Comparison of ENCODE assay signal across 1 cellular context in the genomic region with DNA sequence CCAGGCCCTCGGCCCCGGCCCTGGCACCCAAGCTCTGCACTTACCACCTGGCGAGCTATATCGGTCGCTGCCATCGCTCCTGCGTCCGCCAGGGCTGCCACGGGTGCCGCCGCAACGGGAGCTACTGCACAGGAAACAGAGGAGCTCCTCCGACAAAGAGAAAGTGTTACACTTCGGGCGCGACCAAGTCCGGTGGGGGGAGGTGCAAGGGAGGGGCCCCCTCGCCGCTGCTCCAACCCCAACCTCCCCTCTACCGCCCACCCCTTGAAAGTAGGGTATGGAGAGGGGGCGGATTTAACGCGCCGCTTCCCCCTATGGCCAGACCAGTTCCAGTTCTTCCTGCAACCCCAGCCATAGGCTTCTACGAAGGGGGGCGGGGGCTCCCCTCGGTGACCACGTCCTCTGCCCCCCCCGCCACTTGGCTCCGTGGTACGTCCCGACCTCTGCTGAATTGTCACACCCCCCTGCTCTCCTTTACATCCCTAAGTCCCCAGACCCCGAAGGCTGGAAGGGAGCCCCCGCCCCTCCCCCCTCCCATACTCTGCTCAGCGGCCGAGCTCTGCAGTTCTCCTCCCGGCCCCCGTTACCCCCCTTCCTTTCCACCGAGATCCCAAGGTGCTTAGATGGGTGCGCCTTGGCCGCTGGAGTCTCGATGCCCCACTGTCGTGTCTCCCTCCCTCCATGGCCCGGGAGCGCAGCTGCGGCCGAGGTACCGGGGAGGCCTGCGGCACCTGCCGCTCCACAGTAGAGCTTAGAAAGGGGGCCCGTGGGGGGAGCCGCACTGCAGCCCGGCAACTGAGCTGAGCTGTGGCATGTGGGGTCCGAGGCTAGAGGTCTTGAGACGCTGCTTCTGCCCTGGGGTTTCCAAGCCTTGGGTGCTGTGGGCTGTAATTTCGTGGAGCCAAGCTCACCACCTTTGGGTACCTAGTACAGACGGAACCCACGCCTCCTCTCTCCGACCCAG.
TF ChIP-seq lines count a peak whose summit lies in the region.

TSS of gene SEPTIN6 (minus strand) at position 137 of the 964 bp plus-strand sequence. CDS start at position 74, 63 bp downstream.

TF ChIP-seq in WTC11, 78 proteins besides CTCF, POLR2A, EP300 and RAD21 (continued from another document):
- TF ChIP-seq, protein P1, sequence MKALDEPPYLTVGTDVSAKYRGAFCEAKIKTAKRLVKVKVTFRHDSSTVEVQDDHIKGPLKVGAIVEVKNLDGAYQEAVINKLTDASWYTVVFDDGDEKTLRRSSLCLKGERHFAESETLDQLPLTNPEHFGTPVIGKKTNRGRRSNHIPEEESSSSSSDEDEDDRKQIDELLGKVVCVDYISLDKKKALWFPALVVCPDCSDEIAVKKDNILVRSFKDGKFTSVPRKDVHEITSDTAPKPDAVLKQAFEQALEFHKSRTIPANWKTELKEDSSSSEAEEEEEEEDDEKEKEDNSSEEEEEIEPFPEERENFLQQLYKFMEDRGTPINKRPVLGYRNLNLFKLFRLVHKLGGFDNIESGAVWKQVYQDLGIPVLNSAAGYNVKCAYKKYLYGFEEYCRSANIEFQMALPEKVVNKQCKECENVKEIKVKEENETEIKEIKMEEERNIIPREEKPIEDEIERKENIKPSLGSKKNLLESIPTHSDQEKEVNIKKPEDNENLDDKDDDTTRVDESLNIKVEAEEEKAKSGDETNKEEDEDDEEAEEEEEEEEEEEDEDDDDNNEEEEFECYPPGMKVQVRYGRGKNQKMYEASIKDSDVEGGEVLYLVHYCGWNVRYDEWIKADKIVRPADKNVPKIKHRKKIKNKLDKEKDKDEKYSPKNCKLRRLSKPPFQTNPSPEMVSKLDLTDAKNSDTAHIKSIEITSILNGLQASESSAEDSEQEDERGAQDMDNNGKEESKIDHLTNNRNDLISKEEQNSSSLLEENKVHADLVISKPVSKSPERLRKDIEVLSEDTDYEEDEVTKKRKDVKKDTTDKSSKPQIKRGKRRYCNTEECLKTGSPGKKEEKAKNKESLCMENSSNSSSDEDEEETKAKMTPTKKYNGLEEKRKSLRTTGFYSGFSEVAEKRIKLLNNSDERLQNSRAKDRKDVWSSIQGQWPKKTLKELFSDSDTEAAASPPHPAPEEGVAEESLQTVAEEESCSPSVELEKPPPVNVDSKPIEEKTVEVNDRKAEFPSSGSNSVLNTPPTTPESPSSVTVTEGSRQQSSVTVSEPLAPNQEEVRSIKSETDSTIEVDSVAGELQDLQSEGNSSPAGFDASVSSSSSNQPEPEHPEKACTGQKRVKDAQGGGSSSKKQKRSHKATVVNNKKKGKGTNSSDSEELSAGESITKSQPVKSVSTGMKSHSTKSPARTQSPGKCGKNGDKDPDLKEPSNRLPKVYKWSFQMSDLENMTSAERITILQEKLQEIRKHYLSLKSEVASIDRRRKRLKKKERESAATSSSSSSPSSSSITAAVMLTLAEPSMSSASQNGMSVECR (CRISPR knock-in tag; IDR thresholded peaks at IDR 0.05; ENCODE audit: borderline replicate concordance): peak; percentile 42; the same call in 1 of the 2 replicates
- TF ChIP-seq E2F5 (CRISPR knock-in tag; IDR thresholded peaks at IDR 0.05) (no peak), ZNF512 (CRISPR knock-in tag; IDR thresholded peaks at IDR 0.05; ENCODE audit: borderline replicate concordance) (no peak)
